Comparison of ENCODE assay signal across 29 cellular contexts in the genomic region with DNA sequence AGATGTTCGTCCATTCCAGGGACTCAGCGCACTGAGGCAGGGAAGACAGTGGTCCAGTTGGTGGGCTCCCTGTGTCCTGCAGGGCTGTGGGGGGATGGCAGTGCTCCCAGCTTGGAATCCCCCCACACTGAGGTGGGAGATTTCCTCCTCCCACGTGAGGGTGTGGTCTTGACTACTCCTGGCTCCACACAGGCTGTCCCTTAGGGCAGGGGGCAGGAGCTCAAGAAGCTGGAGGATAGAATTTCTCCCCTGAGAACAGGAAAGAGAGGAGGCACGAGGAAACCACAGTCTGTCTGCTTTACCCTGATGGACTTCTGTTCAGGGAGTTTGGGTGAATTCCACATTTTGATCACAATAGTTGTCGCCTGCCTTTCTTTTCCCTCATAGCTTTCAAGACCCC.
"Had no signal": no experiment of that assay in that cellular context is flagged by ENCODE, and none has a peak within 500 bp of the region (broad histone marks: within the 10 kb centered on the region; RNA-seq: fewer than 3 reads in every experiment).

No MANE protein-coding gene starts in this region.

- H3K9me3 Mint-ChIP-seq: activated CD4-positive, alpha-beta memory T cell treated with anti-CD3 and anti-CD28 coated beads for 36 hours; activated naive CD4-positive, alpha-beta T cell treated with anti-CD3 and anti-CD28 coated beads for 36 hours; activated naive CD4-positive, alpha-beta T cell treated with anti-CD3 and anti-CD28 coated beads, Interleukin-2, amount 50 U/mL, for 72 hours; activated T-cell treated with anti-CD3 and anti-CD28 coated beads, Interleukin-2, amount 50 U/mL, for 4 hours; activated T-helper 1 cell treated with anti-CD3 and anti-CD28 coated beads, Interleukin-12 subunit alpha, Interleukin-12 subunit beta, Interleukin-2, Interleukin-4 antibody, amounts not matched to agents 30 ng/mL and 10 ng/mL and 1 ng/mL, durations not matched to agents 14 hours and 24 hours and 36 hours; brain had no signal

- ATAC-seq: activated naive CD4-positive, alpha-beta T cell treated with anti-CD3 and anti-CD28 coated beads, Interleukin-2, amount 50 U/mL, for 72 hours; activated T-cell treated with anti-CD3 and anti-CD28 coated beads, Interleukin-2, amount 50 U/mL, for 4 hours; Panc1 had no signal

- H3K4me3 Mint-ChIP-seq: activated B cell treated with CpG ODN at 0.5 μM for 24 hours; activated CD4-positive, alpha-beta memory T cell treated with anti-CD3 and anti-CD28 coated beads for 36 hours; activated naive CD4-positive, alpha-beta T cell treated with anti-CD3 and anti-CD28 coated beads for 36 hours; activated T-cell treated with anti-CD3 and anti-CD28 coated beads, Interleukin-2, amount 50 U/mL, for 4 hours; activated T-helper 1 cell treated with anti-CD3 and anti-CD28 coated beads, Interleukin-12 subunit alpha, Interleukin-12 subunit beta, Interleukin-2, Interleukin-4 antibody, amounts not matched to agents 30 ng/mL and 10 ng/mL and 1 ng/mL, durations not matched to agents 14 hours and 24 hours and 36 hours; brain had no signal

- H3K4me1 Mint-ChIP-seq: activated B cell treated with CpG ODN at 0.5 μM for 24 hours had no signal

- H3K27ac Mint-ChIP-seq: activated B cell treated with CpG ODN at 0.5 μM for 24 hours; activated CD4-positive, alpha-beta memory T cell treated with anti-CD3 and anti-CD28 coated beads for 36 hours; activated naive CD4-positive, alpha-beta T cell treated with anti-CD3 and anti-CD28 coated beads for 36 hours; activated naive CD4-positive, alpha-beta T cell treated with anti-CD3 and anti-CD28 coated beads, Interleukin-2, amount 50 U/mL, for 72 hours; activated T-helper 1 cell treated with anti-CD3 and anti-CD28 coated beads, Interleukin-12 subunit alpha, Interleukin-12 subunit beta, Interleukin-2, Interleukin-4 antibody, amounts not matched to agents 30 ng/mL and 10 ng/mL and 1 ng/mL, durations not matched to agents 14 hours and 24 hours and 36 hours had no signal

- H3K36me3 Mint-ChIP-seq: activated CD4-positive, alpha-beta memory T cell treated with anti-CD3 and anti-CD28 coated beads for 36 hours; activated naive CD4-positive, alpha-beta T cell treated with anti-CD3 and anti-CD28 coated beads, Interleukin-2, amount 50 U/mL, for 72 hours; brain had no signal

- DNase-seq: activated B cell treated with CpG ODN at 0.5 μM for 24 hours; activated CD4-positive, alpha-beta memory T cell treated with anti-CD3 and anti-CD28 coated beads for 36 hours; activated CD4-positive, alpha-beta T cell treated with anti-CD3 and anti-CD28 coated beads for 4 hours; activated CD4-positive, alpha-beta T cell treated with anti-CD3 and anti-CD28 coated beads, Interleukin-2, amount 50 U/mL, for 1 hour; activated CD4-positive, CD25-positive, alpha-beta regulatory T cell treated with anti-CD3 and anti-CD28 coated beads, Interleukin-2, amount 50 U/mL, for 72 hours; activated CD8-positive, alpha-beta memory T cell treated with anti-CD3 and anti-CD28 coated beads, Interleukin-2, amount 50 U/mL, for 4 hours; activated gamma-delta T cell treated with Interleukin-2 at 50 U/mL for 16 hours; activated naive CD4-positive, alpha-beta T cell treated with anti-CD3 and anti-CD28 coated beads for 36 hours; activated T-cell treated with anti-CD3 and anti-CD28 coated beads for 4 hours; activated T-cell treated with anti-CD3 and anti-CD28 coated beads, Interleukin-2, amount 50 U/mL, for 4 hours; adrenal gland; anterior cingulate cortex; central memory CD4-positive, alpha-beta T cell; NCI-H1092 treated with DMSO at 0.1 percent for 48 hours; NCI-H1417; NCI-H146; NCI-H187; NCI-H2029 treated with DMSO at 0.1 percent for 48 hours; NCI-H2107; NCI-H226; NCI-H446 treated with DMSO at 0.1 percent for 48 hours; NCI-H524; SHP77; SJCRH30; T1000 had no signal
